ENCODE assay signal across 9 cellular contexts in genomic region chr17:39981207-39982068, GRCh38. TPM values are rescaled to one million over a fixed set of nuclear protein-coding genes. Genes with fewer than 3 reads are reported as not detected.
DNase-seq lines count a peak whose midpoint lies in the region; ATAC-seq, FAIRE-seq and TF ChIP-seq lines count a peak whose summit lies in the region.
"Had no signal": no experiment of that assay in that cellular context is flagged by ENCODE, and none has a peak within 500 bp of the region (broad histone marks: within the 10 kb centered on the region; RNA-seq: fewer than 3 reads in every experiment).

No MANE protein-coding gene starts in this region.

- H3K79me2 ChIP-seq in hepatocyte, result peaks cover 29% of the 10 kb centered on the region

- no peak for TF ChIP-seq CTCF in hepatocyte (IDR thresholded peaks at IDR 0.05; ENCODE audit: poor library complexity)

- no peaks in the 10 kb centered on the region for H3K9me3 Mint-ChIP-seq in activated naive CD4-positive, alpha-beta T cell treated with anti-CD3 and anti-CD28 coated beads for 36 hours
- H3K9me3 Mint-ChIP-seq in activated CD8-positive, alpha-beta T cell treated with anti-CD3 and anti-CD28 coated beads, Interleukin-2, amount 10 ng/mL, durations not matched to agents 7 days and 5 days (ENCODE audit: insufficient read depth), result no peaks in the 10 kb centered on the region

- peaks cover 39% of the 10 kb centered on the region for H3K4me1 Mint-ChIP-seq in activated naive CD4-positive, alpha-beta T cell treated with anti-CD3 and anti-CD28 coated beads for 36 hours (ENCODE audit: low read depth)
- H3K4me1 Mint-ChIP-seq in activated CD8-positive, alpha-beta T cell treated with anti-CD3 and anti-CD28 coated beads, Interleukin-2, amount 10 ng/mL, durations not matched to agents 7 days and 5 days (ENCODE audit: low read depth), result peaks cover 31% of the 10 kb centered on the region

- peak overlapping the region; percentile 95 for H3K4me2 ChIP-seq in hepatocyte

- H3K9me3 ChIP-seq in hepatocyte (ENCODE audit: low read depth), result no peaks in the 10 kb centered on the region
- no peaks in the 10 kb centered on the region for H3K9me3 ChIP-seq in small intestine (ENCODE audit: control insufficient read depth, low read depth)

- no peak for DNase-seq in activated naive CD4-positive, alpha-beta T cell treated with anti-CD3 and anti-CD28 coated beads for 36 hours
- DNase-seq in activated naive CD4-positive, alpha-beta T cell treated with Interleukin-2 at 50 U/mL for 16 hours, result no peak
- DNase-seq in activated CD8-positive, alpha-beta T cell treated with anti-CD3 and anti-CD28 coated beads, Interleukin-2, amount 10 ng/mL, durations not matched to agents 7 days and 5 days, result no peak
- peak; percentile 43 for DNase-seq in hepatocyte (ENCODE audit: low spot score)
- DNase-seq in small intestine, result peak; percentile 19
- no peak for DNase-seq in anterior cingulate cortex (lab: John Stamatoyannopoulos, UW)
- no peak for DNase-seq in activated effector memory CD4-positive, alpha-beta T cell treated with Interleukin-2 at 50 U/mL for 16 hours
- DNase-seq in putamen (ENCODE audit: low spot score), result no peak

- peak overlapping the region; percentile 88 for H3K4me3 Mint-ChIP-seq in activated naive CD4-positive, alpha-beta T cell treated with anti-CD3 and anti-CD28 coated beads for 36 hours
- peak overlapping the region; percentile 92 for H3K4me3 Mint-ChIP-seq in activated CD8-positive, alpha-beta T cell treated with anti-CD3 and anti-CD28 coated beads, Interleukin-2, amount 10 ng/mL, durations not matched to agents 7 days and 5 days

- CTCF ChIA-PET in activated naive CD4-positive, alpha-beta T cell treated with anti-CD3 and anti-CD28 coated beads for 36 hours (lab: Charles Lee), result interaction anchor here (0.6 to 4.0 kb wide), 14 partner anchors 13 to 697 kb away, joined by 3 to 34 read pairs (median 5); partner anchors contain the start of gene MED24
- CTCF ChIA-PET in activated CD8-positive, alpha-beta T cell treated with anti-CD3 and anti-CD28 coated beads, Interleukin-2, amount 10 ng/mL, durations not matched to agents 7 days and 5 days (lab: Charles Lee), result interaction anchor here (0.6 to 5.4 kb wide), 30 partner anchors 9 to 359 kb away, joined by 3 to 115 read pairs (median 5); partner anchors contain the start of genes GSDMA, LRRC3C, MIEN1 and ORMDL3

- no peak for FAIRE-seq in small intestine (lab: Jason Lieb, UNC)

- peak overlapping the region; percentile 50 for H3K4me3 ChIP-seq in hepatocyte
- peak overlapping the region; percentile 87 to 93 for H3K4me3 ChIP-seq in small intestine (ENCODE audit: low read depth in 1 of 2, low read length in 2 of 2)

- peaks cover 2% of the 10 kb centered on the region for H3K27me3 Mint-ChIP-seq in activated naive CD4-positive, alpha-beta T cell treated with anti-CD3 and anti-CD28 coated beads for 36 hours (ENCODE audit: low read depth)
- H3K27me3 Mint-ChIP-seq in activated CD8-positive, alpha-beta T cell treated with anti-CD3 and anti-CD28 coated beads, Interleukin-2, amount 10 ng/mL, durations not matched to agents 7 days and 5 days (ENCODE audit: low read depth), result peaks cover 10% of the 10 kb centered on the region

- 9% methylated on average over 20 of the region's 20 CpGs for WGBS in hepatocyte (ENCODE audit: low lambda C conversion rate, missing lambda C conversion rate)
- WGBS in small intestine, 3 donors, result 0 to 2% (median 1%) methylated on average over 14 to 20 of the region's 20 CpGs

- H3K27ac ChIP-seq in hepatocyte, result peak overlapping the region; percentile 91
- peak overlapping the region; percentile 91 to 96 for H3K27ac ChIP-seq in small intestine (ENCODE audit: low read depth in 1 of 2, low read length in 1 of 2)

- ATAC-seq in activated CD8-positive, alpha-beta T cell treated with anti-CD3 and anti-CD28 coated beads, Interleukin-2, amount 10 ng/mL, durations not matched to agents 7 days and 5 days, result no peak

- H4K20me1 ChIP-seq in hepatocyte (ENCODE audit: insufficient read depth, poor library complexity, severe bottlenecking), result peaks cover 16% of the 10 kb centered on the region

- POLR2A ChIA-PET in activated CD8-positive, alpha-beta T cell treated with anti-CD3 and anti-CD28 coated beads, Interleukin-2, amount 10 ng/mL, durations not matched to agents 7 days and 5 days (lab: Charles Lee), result interaction anchor here (0.7 to 2.3 kb wide), 14 partner anchors 13 to 252 kb away, joined by 3 to 16 read pairs (median 6); partner anchors contain the start of genes CASC3, GSDMA, MED24 and MSL1

- H3K36me3 ChIP-seq in hepatocyte (replicated peaks; ENCODE audit: insufficient read depth, low read depth), result no peaks in the 10 kb centered on the region
- peaks cover 9 to 11% of the 10 kb centered on the region in 2 donors for H3K36me3 ChIP-seq in small intestine (ENCODE audit: control insufficient read depth in 2 of 2, insufficient read depth in 2 of 2, low read length in 2 of 2)

- intact Hi-C loops in activated naive CD4-positive, alpha-beta T cell treated with anti-CD3 and anti-CD28 coated beads for 36 hours (cut with micrococcal nuclease), result loop anchor here (2.0 to 5.0 kb wide), 2 partner anchors 39 to 211 kb away; no protein-coding TSS in a partner anchor

- peaks cover 12% of the 10 kb centered on the region for H3K4me1 ChIP-seq in hepatocyte (ENCODE audit: insufficient read depth)
- peaks cover 0 to 8% of the 10 kb centered on the region in 2 donors for H3K4me1 ChIP-seq in small intestine (ENCODE audit: control insufficient read depth in 2 of 2, insufficient read depth in 1 of 2, low read depth in 1 of 2, low read length in 1 of 2)

- H3K27ac Mint-ChIP-seq in activated naive CD4-positive, alpha-beta T cell treated with anti-CD3 and anti-CD28 coated beads for 36 hours, result peak overlapping the region; percentile 80
- peak overlapping the region; percentile 92 for H3K27ac Mint-ChIP-seq in activated CD8-positive, alpha-beta T cell treated with anti-CD3 and anti-CD28 coated beads, Interleukin-2, amount 10 ng/mL, durations not matched to agents 7 days and 5 days

- H3K36me3 Mint-ChIP-seq in activated naive CD4-positive, alpha-beta T cell treated with anti-CD3 and anti-CD28 coated beads for 36 hours (ENCODE audit: low read depth), result peaks cover 30% of the 10 kb centered on the region
- peaks cover 24% of the 10 kb centered on the region for H3K36me3 Mint-ChIP-seq in activated CD8-positive, alpha-beta T cell treated with anti-CD3 and anti-CD28 coated beads, Interleukin-2, amount 10 ng/mL, durations not matched to agents 7 days and 5 days (ENCODE audit: low read depth)

- H3K9me2 ChIP-seq in hepatocyte (replicated peaks; ENCODE audit: insufficient read depth), result no peaks in the 10 kb centered on the region

- peak overlapping the region; percentile 10 for H2AFZ ChIP-seq in hepatocyte

- H3K27me3 ChIP-seq in hepatocyte (no peaks in the 10 kb centered on the region), small intestine (ENCODE audit: control insufficient read depth in 2 of 2, insufficient read depth in 2 of 2, low read length in 2 of 2) (no peaks in the 10 kb centered on the region)

RNA-seq across cellular contexts. Expression of gene PSMD3, which starts 0.8 kb away (rescaled TPM):
- total RNA-seq in activated naive CD4-positive, alpha-beta T cell treated with anti-CD3 and anti-CD28 coated beads for 36 hours, result 100 to 1,000 TPM; 122 to 125 TPM
- 100 to 1,000 TPM; 104 to 116 TPM for total RNA-seq in activated CD8-positive, alpha-beta T cell treated with anti-CD3 and anti-CD28 coated beads, Interleukin-2, amount 10 ng/mL, durations not matched to agents 7 days and 5 days
- total RNA-seq in hepatocyte, result 71.9 and 92.1 TPM in 2 replicates
- polyA plus RNA-seq in hepatocyte, result 114 and 124 TPM in 2 replicates
- 10 to 100 TPM; 43.6 to 93.6 (median 55.7) TPM for polyA plus RNA-seq in small intestine

RNA-seq across cellular contexts. Expression of gene GSDMA, which starts 18.6 kb away (rescaled TPM):
- total RNA-seq in activated naive CD4-positive, alpha-beta T cell treated with anti-CD3 and anti-CD28 coated beads for 36 hours, result under 1 TPM in 1 of 2 experiments, not detected in 1; 0.17 TPM
- 1 to 10 TPM; 3.3 to 4.5 TPM for total RNA-seq in activated CD8-positive, alpha-beta T cell treated with anti-CD3 and anti-CD28 coated beads, Interleukin-2, amount 10 ng/mL, durations not matched to agents 7 days and 5 days
- total RNA-seq in hepatocyte, result 0.08 TPM in 1 of 2 replicates, not detected in the other
- polyA plus RNA-seq in hepatocyte, result 0.08 and 0.21 TPM in 2 replicates
- under 1 TPM in 2 of 3 donors, not detected in 1; 0.54 to 0.63 TPM for polyA plus RNA-seq in small intestine
- total RNA-seq: dermis microvascular lymphatic vessel endothelial cell had no signal

RNA-seq across cellular contexts. Expression of gene CSF3, which starts 33.8 kb away (rescaled TPM):
- total RNA-seq in activated naive CD4-positive, alpha-beta T cell treated with anti-CD3 and anti-CD28 coated beads for 36 hours, result not detected
- not detected for total RNA-seq in activated CD8-positive, alpha-beta T cell treated with anti-CD3 and anti-CD28 coated beads, Interleukin-2, amount 10 ng/mL, durations not matched to agents 7 days and 5 days
- total RNA-seq in hepatocyte, result 0.12 TPM in 1 of 2 replicates, not detected in the other
- polyA plus RNA-seq in hepatocyte, result 0.36 TPM in 1 of 2 replicates, not detected in the other
- polyA plus RNA-seq in small intestine, result 1 to 10 TPM in 2 of 3 donors, not detected in 1; 2.0 to 2.8 TPM

RNA-seq across cellular contexts. Expression of gene LRRC3C, which starts 53.9 kb away (rescaled TPM):
- total RNA-seq in activated naive CD4-positive, alpha-beta T cell treated with anti-CD3 and anti-CD28 coated beads for 36 hours, result not detected
- not detected for total RNA-seq in activated CD8-positive, alpha-beta T cell treated with anti-CD3 and anti-CD28 coated beads, Interleukin-2, amount 10 ng/mL, durations not matched to agents 7 days and 5 days
- 0.57 TPM in 1 of 2 replicates, not detected in the other for total RNA-seq in hepatocyte
- not detected in 2 replicates for polyA plus RNA-seq in hepatocyte
- not detected for polyA plus RNA-seq in small intestine
- total RNA-seq: dermis microvascular lymphatic vessel endothelial cell had no signal

RNA-seq across cellular contexts. Expression of gene ORMDL3, which starts 54.0 kb away (rescaled TPM):
- total RNA-seq in activated naive CD4-positive, alpha-beta T cell treated with anti-CD3 and anti-CD28 coated beads for 36 hours, result 10 to 100 TPM; 51.8 to 52.1 TPM
- total RNA-seq in activated CD8-positive, alpha-beta T cell treated with anti-CD3 and anti-CD28 coated beads, Interleukin-2, amount 10 ng/mL, durations not matched to agents 7 days and 5 days, result 100 to 1,000 TPM; 151 to 168 TPM
- 52.8 and 73.3 TPM in 2 replicates for total RNA-seq in hepatocyte
- 33.3 and 56.4 TPM in 2 replicates for polyA plus RNA-seq in hepatocyte
- polyA plus RNA-seq in small intestine, result 10 to 100 TPM; 60.7 to 72.5 (median 71.6) TPM

Comparison
In these comparisons a context has a peak if more than half of its experiments do, and no peak if none do; other contexts are left out.
1. DNase-seq: peak in hepatocyte (single experiment) and small intestine (single experiment); none in activated naive CD4-positive, alpha-beta T cell treated with anti-CD3 and anti-CD28 coated beads for 36 hours (single experiment), activated naive CD4-positive, alpha-beta T cell treated with Interleukin-2 at 50 U/mL for 16 hours (single experiment), activated CD8-positive, alpha-beta T cell treated with anti-CD3 and anti-CD28 coated beads, Interleukin-2, amount 10 ng/mL, durations not matched to agents 7 days and 5 days (single experiment), anterior cingulate cortex (0 of 58), activated effector memory CD4-positive, alpha-beta T cell treated with Interleukin-2 at 50 U/mL for 16 hours (single experiment) and putamen (single experiment).